In genomic region chr13:64688893-64689677, GRCh38 we compare ENCODE assay signal across 1 cellular context.
TF ChIP-seq lines count a peak whose summit lies in the region.

No MANE protein-coding gene starts in this region.

TF ChIP-seq in SK-N-SH, 30 proteins besides CTCF, POLR2A, EP300 and RAD21 (continued from another document):
- TF ChIP-seq POLR2AphosphoS5 (IDR thresholded peaks at IDR 0.05; ENCODE audit: low read depth, low read length) (no peak), CHD2 (IDR thresholded peaks at IDR 0.05; ENCODE audit: low read length, partially characterized antibody) (no peak), TCF12 (IDR thresholded peaks at IDR 0.05) (no peak), SIN3A (IDR thresholded peaks at IDR 0.05; ENCODE audit: borderline replicate concordance, low read depth, low read length) (no peak), EZH2phosphoT487 (IDR thresholded peaks at IDR 0.05; ENCODE audit: borderline replicate concordance, low read depth) (no peak), GABPA (IDR thresholded peaks at IDR 0.05; ENCODE audit: low read depth) (no peak), IRF3 (IDR thresholded peaks at IDR 0.05; ENCODE audit: low read depth, low read length) (no peak), NFIC (IDR thresholded peaks at IDR 0.05; ENCODE audit: borderline replicate concordance) (no peak)
